In the genomic region with DNA sequence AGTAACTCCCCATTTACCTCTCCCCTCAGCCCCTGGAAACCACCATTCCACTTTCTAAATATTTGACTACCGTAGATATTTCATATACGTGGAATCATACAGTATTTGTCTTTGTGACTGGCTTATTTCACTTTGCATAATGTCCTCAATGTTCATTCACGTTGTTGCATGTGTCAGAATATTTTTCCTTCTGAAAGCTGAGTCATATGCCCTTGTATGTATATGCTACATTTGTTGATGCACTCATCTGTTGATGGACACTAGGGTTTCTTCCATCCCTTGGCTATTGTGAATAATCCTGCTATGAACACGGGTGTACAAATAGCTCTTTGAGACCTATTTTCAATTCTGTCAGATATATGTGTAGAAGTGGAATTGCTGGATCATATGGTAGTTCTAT, we compare ENCODE assay signal across 22 cellular contexts.
"Had no signal": no experiment of that assay in that cellular context is flagged by ENCODE, and none has a peak within 500 bp of the region (broad histone marks: within the 10 kb centered on the region; RNA-seq: fewer than 3 reads in every experiment).

No MANE protein-coding gene starts in this region.

- H3K4me1 ChIP-seq: gastroesophageal sphincter, left ventricle myocardium inferior, lower lobe of right lung, neural progenitor cell, tibial artery, upper lobe of left lung, uterus had no signal

- H3K36me3 ChIP-seq: gastroesophageal sphincter, left ventricle myocardium inferior, lower lobe of right lung, neural progenitor cell, ovary, tibial artery, upper lobe of left lung, uterus had no signal

- H3K4me2 ChIP-seq: neural progenitor cell had no signal

- H3K9me3 ChIP-seq: gastroesophageal sphincter, left ventricle myocardium inferior, lower lobe of right lung, ovary, tibial artery, upper lobe of left lung, uterus had no signal

- ATAC-seq: gastroesophageal sphincter; left cardiac atrium; lower lobe of right lung; natural killer cell treated with Interleukin-12 subunit alpha and Interleukin-12 subunit beta and Interleukin-15 and Interleukin-18, amount 100 ng/mL, for 72 hours; right cardiac atrium; stimulated activated naive CD8-positive, alpha-beta T cell treated with anti-CD3 and anti-CD28 coated beads, Interleukin-15, Interleukin-2, amounts not matched to agents 100 U/mL and 50 U/mL, for 24 hours had no signal

- H3K27me3 ChIP-seq: gastroesophageal sphincter, neural progenitor cell, ovary, tibial artery, upper lobe of left lung, uterus had no signal

- H3K4me3 ChIP-seq: coronary artery, gastroesophageal sphincter, left ventricle myocardium inferior, lower lobe of right lung, neural progenitor cell, ovary, tibial artery, upper lobe of left lung, uterus had no signal

- H3K27ac ChIP-seq: coronary artery, gastroesophageal sphincter, left ventricle myocardium inferior, lower lobe of right lung, neural progenitor cell, ovary, tibial artery, upper lobe of left lung, uterus had no signal

- H3K9ac ChIP-seq: neural progenitor cell had no signal

- H2AFZ ChIP-seq: neural progenitor cell had no signal

- FAIRE-seq: kidney, small intestine had no signal

- DNase-seq: effector CD4-positive, alpha-beta T cell; endodermal cell; glutamatergic neuron; kidney; left cardiac atrium; left ventricle myocardium inferior; lower lobe of right lung; mesenchymal stem cell; midbrain; nucleus accumbens; ovary; right cardiac atrium; small intestine; stimulated activated CD4-positive, alpha-beta T cell treated with anti-CD3 and anti-CD28 coated beads, Interleukin-2, amount 100 ng/mL, for 48 hours; stimulated activated naive CD8-positive, alpha-beta T cell treated with anti-CD3 and anti-CD28 coated beads, Interleukin-15, Interleukin-2, amounts not matched to agents 100 U/mL and 50 U/mL, for 24 hours; tibial artery; upper lobe of left lung; uterus had no signal
